ENCODE assay signal across 9 cellular contexts in genomic region chr1:84768634-84769033, GRCh38.
"Had no signal": no experiment of that assay in that cellular context is flagged by ENCODE, and none has a peak within 500 bp of the region (broad histone marks: within the 10 kb centered on the region; RNA-seq: fewer than 3 reads in every experiment).

No MANE protein-coding gene starts in this region.

- DNase-seq: GM23248, GOT3, H9, HCEC 1CT, Karpas-422, KBM-7 had no signal

- H3K4me3 ChIP-seq: GM23248 had no signal

- H2AFZ ChIP-seq: GM23248 had no signal

- H3K4me2 ChIP-seq: KMS-11 had no signal

- H3K27ac ChIP-seq: GM23248, HL-60, KMS-11 had no signal

- H3K9ac ChIP-seq: GM23248, KMS-11 had no signal

- FAIRE-seq: H54 had no signal
